In genomic region chr5:30401479-30402058, GRCh38 we compare ENCODE assay signal across 8 cellular contexts.
DNase-seq lines count a peak whose midpoint lies in the region; ATAC-seq and TF ChIP-seq lines count a peak whose summit lies in the region.

No MANE protein-coding gene starts in this region.

- H3K36me3 Mint-ChIP-seq in stimulated activated memory B cell treated with anti-CD40 and anti-IgM and Interleukin-4, amounts not matched to agents 10 μg/mL and 1 μg/mL and 100 μg/mL, for 72 hours = no peaks in the 10 kb centered on the region

- H3K4me3 ChIP-seq in BE2C (ENCODE audit: low read depth, low read length) (no peak overlapping the region), aorta (ENCODE audit: low read length in 2 of 2) (no peak overlapping the region)

- H3K4me1 Mint-ChIP-seq in stimulated activated memory B cell treated with anti-CD40 and anti-IgM and Interleukin-4, amounts not matched to agents 10 μg/mL and 1 μg/mL and 100 μg/mL, for 72 hours = no peaks in the 10 kb centered on the region

- no peak for ATAC-seq in left ventricle myocardium superior
- peak; percentile 26 for ATAC-seq in aorta (ENCODE audit: low FRiP score)
- no peak for ATAC-seq in GM19324 (IDR thresholded peaks at IDR 0.05; ENCODE audit: low FRiP score, unreplicated experiment)
- ATAC-seq in stimulated activated memory B cell treated with anti-CD40 and anti-IgM and Interleukin-4, amounts not matched to agents 10 μg/mL and 1 μg/mL and 100 μg/mL, for 72 hours = no peak

- H3K27ac ChIP-seq in aorta (ENCODE audit: low read depth in 1 of 2, low read length in 2 of 2) = no peak overlapping the region

- H3K36me3 ChIP-seq in BE2C (no peaks in the 10 kb centered on the region), aorta (ENCODE audit: control insufficient read depth in 1 of 2, insufficient read depth in 2 of 2, low read length in 1 of 2) (no peaks in the 10 kb centered on the region)

- in situ Hi-C loops in SK-MEL-5 (cut with HindIII; ENCODE audit: low pct_unique_long_range_greater_than_20kb, low sequenced_read_pairs) = no loop called here

- intact Hi-C loops in left ventricle myocardium superior (cut with micrococcal nuclease) = no loop called here
- intact Hi-C loops in aorta (cut with DNase I) = no loop called here

- DNase-seq in BE2C (peak; percentile 77), HuH-7 (ENCODE audit: low spot score) (peak; percentile 6), SK-MEL-5 (ENCODE audit: low read depth, low spot score) (peak; percentile 62), left ventricle myocardium superior (peak; percentile 29), aorta (no peak)
- DNase-seq in activated CD8-positive, alpha-beta memory T cell treated with anti-CD3 and anti-CD28 coated beads, Interleukin-2, amount 50 U/mL, for 4 hours = no peak

- peaks cover 12% of the 10 kb centered on the region for H3K9me3 Mint-ChIP-seq in stimulated activated memory B cell treated with anti-CD40 and anti-IgM and Interleukin-4, amounts not matched to agents 10 μg/mL and 1 μg/mL and 100 μg/mL, for 72 hours

- no peaks in the 10 kb centered on the region for H3K27me3 ChIP-seq in BE2C
- no peaks in the 10 kb centered on the region for H3K27me3 ChIP-seq in aorta (ENCODE audit: control insufficient read depth in 1 of 2, insufficient read depth in 2 of 2, low read length in 1 of 2)

- H3K27me3 Mint-ChIP-seq in stimulated activated memory B cell treated with anti-CD40 and anti-IgM and Interleukin-4, amounts not matched to agents 10 μg/mL and 1 μg/mL and 100 μg/mL, for 72 hours = no peaks in the 10 kb centered on the region

- WGBS in aorta, 2 donors = 25 to 31% methylated on average over 3 of the region's 3 CpGs

- H3K27ac Mint-ChIP-seq in stimulated activated memory B cell treated with anti-CD40 and anti-IgM and Interleukin-4, amounts not matched to agents 10 μg/mL and 1 μg/mL and 100 μg/mL, for 72 hours = no peak overlapping the region

- H3K4me3 Mint-ChIP-seq in stimulated activated memory B cell treated with anti-CD40 and anti-IgM and Interleukin-4, amounts not matched to agents 10 μg/mL and 1 μg/mL and 100 μg/mL, for 72 hours = no peak overlapping the region

- TF ChIP-seq CTCF in BE2C (IDR thresholded peaks at IDR 0.05; ENCODE audit: low read depth, low read length) = peak; percentile 84

- no peaks in the 10 kb centered on the region for H3K9me3 ChIP-seq in BE2C
- no peaks in the 10 kb centered on the region for H3K9me3 ChIP-seq in aorta (ENCODE audit: control insufficient read depth, low read length)

- no peaks in the 10 kb centered on the region for H3K4me1 ChIP-seq in BE2C
- no peaks in the 10 kb centered on the region for H3K4me1 ChIP-seq in aorta (ENCODE audit: control insufficient read depth in 1 of 2, insufficient read depth in 2 of 2, low read length in 2 of 2)

Comparison
In these comparisons a context has a peak if more than half of its experiments do, and no peak if none do; other contexts are left out.
1. DNase-seq: peak in BE2C (single experiment), HuH-7 (single experiment), SK-MEL-5 (single experiment) and left ventricle myocardium superior (single experiment); none in aorta (0 of 2) and activated CD8-positive, alpha-beta memory T cell treated with anti-CD3 and anti-CD28 coated beads, Interleukin-2, amount 50 U/mL, for 4 hours (single experiment).